9 cellular contexts compared by ENCODE assay signal in the genomic region with DNA sequence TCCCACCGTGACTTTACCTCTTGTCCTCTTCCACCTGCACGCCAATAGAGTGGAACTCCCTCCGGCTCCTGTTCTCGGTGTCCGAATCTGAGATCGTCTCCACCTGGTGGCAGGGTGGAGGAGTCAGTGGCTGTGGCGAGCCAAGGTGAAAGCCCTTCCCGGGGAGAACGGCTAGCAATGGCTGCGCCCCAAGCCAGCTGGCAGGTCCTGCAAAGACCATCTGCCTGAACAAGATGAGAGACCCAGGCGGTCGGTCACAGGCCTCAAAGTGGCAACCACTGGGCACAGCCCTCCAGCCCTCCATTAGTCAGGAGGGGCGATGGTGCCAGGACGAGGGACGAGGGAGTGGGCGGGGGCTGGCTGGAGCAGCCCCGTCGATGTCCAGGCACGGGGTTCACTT. TPM values are rescaled to one million over a fixed set of nuclear protein-coding genes. Genes with fewer than 3 reads are reported as not detected.
DNase-seq lines count a peak whose midpoint lies in the region; ATAC-seq and TF ChIP-seq lines count a peak whose summit lies in the region.
"Had no signal": no experiment of that assay in that cellular context is flagged by ENCODE, and none has a peak within 500 bp of the region (broad histone marks: within the 10 kb centered on the region; RNA-seq: fewer than 3 reads in every experiment).

No MANE protein-coding gene starts in this region.

- H3K27ac ChIP-seq in CD4-positive, alpha-beta memory T cell (ENCODE audit: low read depth, low read length), result no peak overlapping the region
- H3K27ac ChIP-seq in HUES6 (ENCODE audit: low read depth, low read length), result no peak overlapping the region
- H3K27ac ChIP-seq in brain microvascular endothelial cell, result no peak overlapping the region

- H3K36me3 ChIP-seq in CD4-positive, alpha-beta memory T cell (ENCODE audit: insufficient read depth, low read length), result no peaks in the 10 kb centered on the region
- H3K36me3 ChIP-seq in HUES6 (ENCODE audit: control insufficient read depth, insufficient read depth, low read length), result no peaks in the 10 kb centered on the region
- no peaks in the 10 kb centered on the region for H3K36me3 ChIP-seq in brain microvascular endothelial cell (replicated peaks)

- intact Hi-C loops in CD4-positive, alpha-beta memory T cell (cut with micrococcal nuclease), result no loop called here

- H3K4me3 Mint-ChIP-seq in CD4-positive, alpha-beta memory T cell, result peak overlapping the region; percentile 60 to 82 (median 70)

- H3K9ac ChIP-seq in HUES6 (ENCODE audit: low read length), result no peak overlapping the region

- H3K27me3 Mint-ChIP-seq in CD4-positive, alpha-beta memory T cell, result peaks cover 16 to 30% of the 10 kb centered on the region in 2 donors

- ATAC-seq in HG02938 (IDR thresholded peaks at IDR 0.05; ENCODE audit: unreplicated experiment) (no peak), GM21528 (IDR thresholded peaks at IDR 0.05; ENCODE audit: low FRiP score, unreplicated experiment) (no peak)

- peak; percentile 15 for TF ChIP-seq CTCF in brain microvascular endothelial cell (IDR thresholded peaks at IDR 0.05; ENCODE audit: low read depth, low read length, missing control alignments)

- H3K27ac Mint-ChIP-seq in CD4-positive, alpha-beta memory T cell, result peak overlapping the region in 2 of 7 donors; percentile 43 to 52

- DNase-seq in CD4-positive, alpha-beta memory T cell, result no peak
- DNase-seq in brain microvascular endothelial cell, result no peak
- DNase-seq in middle frontal gyrus (ENCODE audit: extremely low spot score, low spot score), result peak; percentile 1
- DNase-seq in NCI-H2171 (lab: John Stamatoyannopoulos, UW), result no peak
- DNase-seq in inferior parietal cortex (ENCODE audit: extremely low spot score), result no peak
- DNase-seq: NCI-H1694 treated with DMSO at 0.1 percent for 48 hours had no signal

- H3K4me1 Mint-ChIP-seq in CD4-positive, alpha-beta memory T cell, result peaks cover 0 to 5% (median 2%) of the 10 kb centered on the region in 4 donors

- no peaks in the 10 kb centered on the region for H3K36me3 Mint-ChIP-seq in CD4-positive, alpha-beta memory T cell

- POLR2A ChIA-PET in CD4-positive, alpha-beta memory T cell (lab: Charles Lee; ENCODE audit: partially characterized antibody), result interaction anchor here (1.6 kb wide), 1 partner anchor 18 kb away, joined by 7 read pairs; no protein-coding TSS in a partner anchor

- peaks cover 9% of the 10 kb centered on the region for H3K4me1 ChIP-seq in CD4-positive, alpha-beta memory T cell (ENCODE audit: insufficient read depth, low read length)
- no peaks in the 10 kb centered on the region for H3K4me1 ChIP-seq in HUES6 (ENCODE audit: control insufficient read depth, insufficient read depth, low read length)

- H3K4me3 ChIP-seq in CD4-positive, alpha-beta memory T cell (ENCODE audit: low read length in 2 of 2), result no peak overlapping the region
- peak overlapping the region; percentile 60 for H3K4me3 ChIP-seq in HUES6 (ENCODE audit: low read depth, low read length)
- no peak overlapping the region for H3K4me3 ChIP-seq in brain microvascular endothelial cell (ENCODE audit: low read depth, low read length)

- H3K9me3 Mint-ChIP-seq in CD4-positive, alpha-beta memory T cell, result peaks cover 0 to 8% (median 0%) of the 10 kb centered on the region in 8 donors

- H3K9me3 ChIP-seq in CD4-positive, alpha-beta memory T cell (ENCODE audit: control insufficient read depth in 1 of 2, low read length in 2 of 2), result no peaks in the 10 kb centered on the region
- no peaks in the 10 kb centered on the region for H3K9me3 ChIP-seq in HUES6 (ENCODE audit: control insufficient read depth, insufficient read depth, low read depth, low read length)

- CTCF ChIA-PET in CD4-positive, alpha-beta memory T cell (lab: Charles Lee; ENCODE audit: partially characterized antibody), result interaction anchor here (2.5 kb wide), 1 partner anchor 19 kb away, joined by 8 read pairs; no protein-coding TSS in a partner anchor

- in situ Hi-C loops in brain microvascular endothelial cell (cut with HindIII; ENCODE audit: low pct_ligation_motif_present, low sequenced_read_pairs), result no loop called here

- peaks cover 15% of the 10 kb centered on the region for H3K27me3 ChIP-seq in CD4-positive, alpha-beta memory T cell (ENCODE audit: insufficient read depth, low read length)
- H3K27me3 ChIP-seq in HUES6 (ENCODE audit: control insufficient read depth, insufficient read depth, low read length) (peaks cover 65% of the 10 kb centered on the region), brain microvascular endothelial cell (replicated peaks) (peaks cover 21% of the 10 kb centered on the region)

RNA-seq across cellular contexts. Expression of gene SMIM12, which starts 25.4 kb away (rescaled TPM):
- total RNA-seq in CD4-positive, alpha-beta memory T cell, result 10 to 100 TPM; 32.0 to 35.5 TPM
- polyA plus RNA-seq in CD4-positive, alpha-beta memory T cell, result 100 to 1,000 TPM in 1 of 2 donors, 10 to 100 TPM in 1; 76.1 to 146 TPM

RNA-seq across cellular contexts. Expression of gene DLGAP3, which starts 44.5 kb away (rescaled TPM):
- total RNA-seq in CD4-positive, alpha-beta memory T cell, result 1 to 10 TPM; 1.5 TPM
- polyA plus RNA-seq in CD4-positive, alpha-beta memory T cell, result under 1 TPM; 0.08 to 0.18 TPM
